Comparison of ENCODE assay signal across 20 cellular contexts in genomic region chr10:555281-555680, GRCh38.
DNase-seq lines count a peak whose midpoint lies in the region; ATAC-seq, FAIRE-seq and TF ChIP-seq lines count a peak whose summit lies in the region.
"Had no signal": no experiment of that assay in that cellular context is flagged by ENCODE, and none has a peak within 500 bp of the region (broad histone marks: within the 10 kb centered on the region; RNA-seq: fewer than 3 reads in every experiment).

No MANE protein-coding gene starts in this region.

- H3K4me1 Mint-ChIP-seq in astrocyte (ENCODE audit: low read depth, unreplicated experiment) = peaks cover 38% of the 10 kb centered on the region

- H3K4me1 ChIP-seq in HEK293 (ENCODE audit: control insufficient read depth, insufficient read depth, low read length) = peaks cover 12% of the 10 kb centered on the region
- peaks cover 6% of the 10 kb centered on the region for H3K4me1 ChIP-seq in astrocyte (ENCODE audit: insufficient read depth, low read length)
- peaks cover 0 to 9% of the 10 kb centered on the region in 2 donors for H3K4me1 ChIP-seq in thyroid gland
- H3K4me1 ChIP-seq: Peyer's patch had no signal

- CTCF ChIA-PET in HEK293 (lab: Yijun Ruan, JAX) = no interaction called here

- H4K20me1 ChIP-seq in astrocyte (ENCODE audit: insufficient read depth, low read length) = peaks cover 87% of the 10 kb centered on the region

- H3K4me3 Mint-ChIP-seq in astrocyte (ENCODE audit: unreplicated experiment) = no peak overlapping the region
- H3K4me3 Mint-ChIP-seq: CD8-positive, alpha-beta T cell had no signal

- no peaks in the 10 kb centered on the region for H3K36me3 ChIP-seq in HEK293 (ENCODE audit: control insufficient read depth in 2 of 2, insufficient read depth in 1 of 2, low read length in 2 of 2)
- H3K36me3 ChIP-seq in astrocyte (ENCODE audit: insufficient read depth, low read length) = no peaks in the 10 kb centered on the region
- H3K36me3 ChIP-seq in thyroid gland = no peaks in the 10 kb centered on the region
- H3K36me3 ChIP-seq: Peyer's patch, SJCRH30 had no signal

- H3K9ac ChIP-seq in astrocyte (ENCODE audit: low read length) = no peak overlapping the region

- H3K4me3 ChIP-seq in HEK293 (ENCODE audit: low read depth, low read length) (no peak overlapping the region), astrocyte (ENCODE audit: insufficient read depth, low read depth, low read length) (no peak overlapping the region), thyroid gland (replicated peaks in 1 of 3) (no peak overlapping the region)
- H3K4me3 ChIP-seq: Peyer's patch, SJCRH30 had no signal

- H3K27me3 ChIP-seq in astrocyte (ENCODE audit: insufficient read depth, low read length) (no peaks in the 10 kb centered on the region), thyroid gland (no peaks in the 10 kb centered on the region)
- H3K27me3 ChIP-seq: Peyer's patch, SJCRH30 had no signal

- peaks cover 85% of the 10 kb centered on the region for H3K79me2 ChIP-seq in astrocyte (ENCODE audit: insufficient read depth, low read length)

- H3K27ac Mint-ChIP-seq in astrocyte (ENCODE audit: unreplicated experiment) = peak overlapping the region; percentile 3
- H3K27ac Mint-ChIP-seq: CD8-positive, alpha-beta T cell had no signal

- intact Hi-C loops in thyroid gland (cut with DNase I) = no loop called here

- no peak for ATAC-seq in HG02981 (IDR thresholded peaks at IDR 0.05; ENCODE audit: unreplicated experiment)
- no peak for ATAC-seq in GM19351 (IDR thresholded peaks at IDR 0.05; ENCODE audit: unreplicated experiment)
- ATAC-seq: CD8-positive, alpha-beta T cell had no signal

- no peaks in the 10 kb centered on the region for H3K27me3 Mint-ChIP-seq in astrocyte (ENCODE audit: low read depth, unreplicated experiment)

- no peak overlapping the region for H3K27ac ChIP-seq in HEK293 (ENCODE audit: extremely low read depth, low read depth, low read length)
- H3K27ac ChIP-seq in astrocyte (ENCODE audit: low read depth, low read length) = no peak overlapping the region
- H3K27ac ChIP-seq in thyroid gland = no peak overlapping the region
- H3K27ac ChIP-seq: Peyer's patch, SJCRH30 had no signal

- H2AFZ ChIP-seq in astrocyte (ENCODE audit: low read depth, low read length) = no peak overlapping the region

- no peak overlapping the region for H3K4me2 ChIP-seq in astrocyte (ENCODE audit: low read length)

- H3K9me3 ChIP-seq in HEK293 (ENCODE audit: control insufficient read depth, insufficient read depth, low read depth, low read length) (no peaks in the 10 kb centered on the region), astrocyte (ENCODE audit: insufficient read depth, low read depth, low read length) (no peaks in the 10 kb centered on the region), thyroid gland (no peaks in the 10 kb centered on the region)
- H3K9me3 ChIP-seq: Peyer's patch, SJCRH30 had no signal

- WGBS in thyroid gland, 2 donors = 93 to 94% methylated on average over 12 of the region's 12 CpGs

- POLR2A ChIA-PET in HEK293 (lab: Yijun Ruan, JAX) = no interaction called here

- TF ChIP-seq CTCF in HEK293 (tag by site-specific recombination; IDR thresholded peaks at IDR 0.05) (no peak), astrocyte (IDR thresholded peaks at IDR 0.05; ENCODE audit: insufficient read depth, low read depth, low read length) (no peak), thyroid gland (IDR thresholded peaks at IDR 0.05) (no peak)

- no peak for FAIRE-seq in astrocyte (lab: Jason Lieb, UNC)
- FAIRE-seq: G401.6, GM18507 had no signal

- TF ChIP-seq POLR2A in thyroid gland (IDR thresholded peaks at IDR 0.05) = no peak

- DNase-seq in astrocyte (ENCODE audit: low read depth) (no peak), mesenteric fat pad (ENCODE audit: low spot score) (peak; percentile 59), thyroid gland (no peak), NCI-H345 treated with DMSO at 0.1 percent for 48 hours (lab: John Stamatoyannopoulos, UW; ENCODE audit: unreplicated experiment) (no peak)
- DNase-seq: ACHN; C1 segment of cervical spinal cord; CD8-positive, alpha-beta T cell; Kasumi-1; NCI-H1417; NCI-H1694 treated with DMSO at 0.1 percent for 48 hours; NCI-H2081 treated with DMSO at 0.1 percent for 48 hours; NCI-H510A; NCI-H748 treated with DMSO at 0.1 percent for 48 hours; Peyer's patch; SJCRH30 had no signal

- no peaks in the 10 kb centered on the region for H3K36me3 Mint-ChIP-seq in astrocyte (ENCODE audit: low read depth, unreplicated experiment)
- H3K36me3 Mint-ChIP-seq: CD8-positive, alpha-beta T cell had no signal

- H3K9me3 Mint-ChIP-seq in astrocyte (ENCODE audit: unreplicated experiment) = no peaks in the 10 kb centered on the region
- H3K9me3 Mint-ChIP-seq: CD8-positive, alpha-beta T cell had no signal

TF ChIP-seq in HEK293, 187 proteins besides CTCF, POLR2A, EP300 and RAD21:
- TF ChIP-seq YY2 (tag by site-specific recombination; IDR thresholded peaks at IDR 0.05) (no peak), ZIC2 (tag by site-specific recombination; IDR thresholded peaks at IDR 0.05) (peak; percentile 29; the same call in 1 of the 2 replicates)
